8 cellular contexts compared by ENCODE assay signal in the genomic region with DNA sequence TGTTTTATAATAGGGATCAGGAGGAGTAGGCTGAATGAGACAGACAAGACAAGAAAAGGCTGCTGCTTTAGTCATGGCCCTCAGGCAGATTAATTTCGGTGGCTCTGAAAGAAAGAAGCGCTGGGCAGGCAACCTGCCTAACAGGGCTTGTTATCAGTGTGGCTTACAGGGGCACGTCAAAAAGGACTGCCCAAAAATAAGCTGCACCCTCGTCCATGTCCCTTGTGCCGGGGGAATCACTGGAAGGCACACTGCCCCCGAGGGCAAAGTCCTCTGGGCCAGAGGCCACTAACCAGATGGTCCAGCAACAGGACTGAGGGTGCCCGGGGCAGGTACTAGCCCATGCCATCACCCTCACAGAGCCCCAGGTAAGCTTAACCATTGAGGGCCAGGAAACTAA.
"Had no signal": no experiment of that assay in that cellular context is flagged by ENCODE, and none has a peak within 500 bp of the region (broad histone marks: within the 10 kb centered on the region; RNA-seq: fewer than 3 reads in every experiment).

No MANE protein-coding gene starts in this region.

- H3K9me3 ChIP-seq: HAP-1 had no signal

- H3K4me3 ChIP-seq: GM23248, HAP-1, K562 had no signal

- H3K4me1 ChIP-seq: HAP-1 had no signal

- H3K27ac ChIP-seq: GM23248 had no signal

- H3K4me3 Mint-ChIP-seq: HFFc6 had no signal

- H2AFZ ChIP-seq: GM23248 had no signal

- DNase-seq: GM23248, GOT3, H7, HFFc6, IMR-90 had no signal

- H3K27ac Mint-ChIP-seq: HFFc6 had no signal

- ATAC-seq: HCT116, K562 had no signal

- H3K9ac ChIP-seq: GM23248 had no signal

- H3K36me3 ChIP-seq: HAP-1 had no signal
